11 cellular contexts compared by ENCODE assay signal in the genomic region with DNA sequence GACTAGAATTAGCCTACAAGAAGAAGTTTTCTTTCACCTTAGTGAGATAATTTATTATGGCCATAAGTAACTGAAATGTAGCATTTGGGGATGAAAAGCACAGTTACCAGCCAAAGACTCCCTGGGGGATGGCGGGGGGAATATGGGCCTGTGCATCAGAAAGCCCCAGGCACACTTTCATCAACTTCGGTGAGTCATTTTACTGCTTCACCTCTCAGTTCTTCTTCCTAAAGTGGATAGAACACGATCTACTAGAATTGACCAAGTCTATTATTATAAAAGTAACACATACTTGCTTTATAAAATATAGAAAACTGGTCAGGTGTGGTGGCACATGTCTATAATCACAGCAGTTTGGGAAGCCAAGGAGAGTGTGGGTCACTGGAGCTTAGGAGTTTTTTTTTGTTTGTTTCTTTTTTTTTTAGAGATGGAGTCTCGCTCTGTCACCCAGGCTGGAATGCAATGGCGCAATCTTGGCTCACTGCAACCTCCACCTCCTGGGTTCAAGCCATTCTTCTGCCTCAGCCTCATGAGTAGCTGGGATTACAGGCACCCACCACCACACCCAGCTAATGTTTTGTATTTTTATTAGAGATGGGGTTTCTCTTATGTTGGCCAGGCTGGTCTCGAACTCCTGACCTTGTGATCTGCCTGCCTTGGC.
DNase-seq lines count a peak whose midpoint lies in the region; ATAC-seq and TF ChIP-seq lines count a peak whose summit lies in the region.
"Had no signal": no experiment of that assay in that cellular context is flagged by ENCODE, and none has a peak within 500 bp of the region (broad histone marks: within the 10 kb centered on the region; RNA-seq: fewer than 3 reads in every experiment).

No MANE protein-coding gene starts in this region.

- H3K27ac Mint-ChIP-seq in Calu3 (ENCODE audit: unreplicated experiment): no peak overlapping the region

- H3K4me1 ChIP-seq in neuronal stem cell (ENCODE audit: control insufficient read depth in 2 of 2, insufficient read depth in 1 of 2, low read depth in 1 of 2, low read length in 2 of 2): peaks cover 0 to 9% of the 10 kb centered on the region in 2 donors
- H3K4me1 ChIP-seq: spleen had no signal

- peak; percentile 45 for DNase-seq in GM13977 (ENCODE audit: low spot score)
- peak; percentile 91 for DNase-seq in RPMI7951 (ENCODE audit: low read depth)
- no peak for DNase-seq in KBM-7
- no peak for DNase-seq in NCI-H526 (lab: John Stamatoyannopoulos, UW)
- DNase-seq in Calu3: no peak
- no peak for DNase-seq in neuronal stem cell (ENCODE audit: low spot score)
- DNase-seq: body of pancreas, spleen, transverse colon had no signal

- H3K18ac ChIP-seq in neuronal stem cell (ENCODE audit: low read length): no peak overlapping the region

- H2BK15ac ChIP-seq in neuronal stem cell (ENCODE audit: low read length): no peak overlapping the region

- intact Hi-C loops in Calu3 (cut with micrococcal nuclease; ENCODE audit: unreplicated experiment): no loop called here

- no peaks in the 10 kb centered on the region for H3K36me3 Mint-ChIP-seq in Calu3 (ENCODE audit: insufficient read depth, unreplicated experiment)

- peak; percentile 53 for ATAC-seq in HG02885 (IDR thresholded peaks at IDR 0.05; ENCODE audit: poor library complexity, unreplicated experiment)
- ATAC-seq: body of pancreas had no signal

- in situ Hi-C loops in GM13977 (cut with MboI; ENCODE audit: low pct_unique_long_range_greater_than_20kb, low sequenced_read_pairs, unreplicated experiment): no loop called here
- in situ Hi-C loops in KBM-7 (cut with MboI; ENCODE audit: low pct_unique_long_range_greater_than_20kb, low sequenced_read_pairs): no loop called here

- H2BK12ac ChIP-seq in neuronal stem cell (ENCODE audit: low read length): no peak overlapping the region

- TF ChIP-seq CTCF in GM13977 (IDR thresholded peaks at IDR 0.05; ENCODE audit: extremely low read depth, insufficient read depth, missing control alignments): no peak
- no peak for TF ChIP-seq CTCF in Calu3 (IDR thresholded peaks at IDR 0.05; ENCODE audit: unreplicated experiment)

- H4K8ac ChIP-seq in neuronal stem cell (ENCODE audit: low read depth, low read length): no peak overlapping the region

- H3K79me1 ChIP-seq in neuronal stem cell (ENCODE audit: low read depth, low read length): no peaks in the 10 kb centered on the region

- H3K9ac ChIP-seq in neuronal stem cell (ENCODE audit: low read depth, low read length, poor library complexity): no peak overlapping the region

- no CpG with 5 or more reads among the region's 6 CpGs for WGBS in neuronal stem cell (ENCODE audit: extremely low coverage in 2 of 2, insufficient read length in 2 of 2, insufficient replicate concordance in 1 of 2), 2 donors

- no peaks in the 10 kb centered on the region for H3K9me3 ChIP-seq in neuronal stem cell (replicated peaks in 1 of 2; ENCODE audit: control insufficient read depth in 2 of 2, insufficient read depth in 1 of 2, low read depth in 1 of 2, low read length in 2 of 2)
- H3K9me3 ChIP-seq: body of pancreas, spleen, transverse colon had no signal

- CTCF ChIA-PET in Calu3 (lab: Charles Lee): no interaction called here

- no TSS peak for BruUV-seq in Calu3 (replicated peaks; lab: Mats Ljungman, UMichigan)

- H3K27ac ChIP-seq in layer of hippocampus (ENCODE audit: low read depth, low read length) (peak overlapping the region; percentile 60), neuronal stem cell (replicated peaks; ENCODE audit: low read length) (no peak overlapping the region)
- H3K27ac ChIP-seq: body of pancreas, spleen had no signal

- H2BK5ac ChIP-seq in neuronal stem cell (ENCODE audit: low read length): no peak overlapping the region

- no peaks in the 10 kb centered on the region for H3K36me3 ChIP-seq in neuronal stem cell (replicated peaks in 1 of 2; ENCODE audit: control insufficient read depth in 2 of 2, insufficient read depth in 2 of 2, low read length in 2 of 2)
- H3K36me3 ChIP-seq: spleen, transverse colon had no signal

- H2BK120ac ChIP-seq in neuronal stem cell (ENCODE audit: low read depth, low read length): no peak overlapping the region

- H3K4me2 ChIP-seq in neuronal stem cell (ENCODE audit: insufficient read depth, low read length, poor library complexity, severe bottlenecking): no peak overlapping the region

- no peaks in the 10 kb centered on the region for H3K27me3 Mint-ChIP-seq in Calu3 (ENCODE audit: unreplicated experiment)

- peaks cover 26% of the 10 kb centered on the region for H3K4me1 Mint-ChIP-seq in Calu3 (ENCODE audit: low read depth, unreplicated experiment)

- no peak overlapping the region for H3K14ac ChIP-seq in neuronal stem cell (ENCODE audit: low read length)

- H2AK5ac ChIP-seq in neuronal stem cell (ENCODE audit: low read depth, low read length): no peak overlapping the region

- no peak overlapping the region for H3K23ac ChIP-seq in neuronal stem cell (ENCODE audit: low read depth, low read length, poor library complexity)

- H3K9me3 Mint-ChIP-seq in Calu3 (ENCODE audit: low read depth, unreplicated experiment): no peaks in the 10 kb centered on the region

- no peak overlapping the region for H4K91ac ChIP-seq in neuronal stem cell (ENCODE audit: low read depth, low read length, poor library complexity)

- H3K27me3 ChIP-seq in layer of hippocampus (ENCODE audit: control insufficient read depth, insufficient read depth, low read length): no peaks in the 10 kb centered on the region
- H3K27me3 ChIP-seq in neuronal stem cell (ENCODE audit: control insufficient read depth in 3 of 3, insufficient read depth in 3 of 3, low read depth in 1 of 3, low read length in 3 of 3): no peaks in the 10 kb centered on the region
- H3K27me3 ChIP-seq: body of pancreas, spleen, transverse colon had no signal

- no peak overlapping the region for H3K4me3 Mint-ChIP-seq in Calu3 (ENCODE audit: low read depth, unreplicated experiment)

- no peak overlapping the region for H3K4me3 ChIP-seq in neuronal stem cell (ENCODE audit: low read length in 2 of 2)
- H3K4me3 ChIP-seq: body of pancreas, spleen, transverse colon had no signal

- no peak overlapping the region for H3K4ac ChIP-seq in neuronal stem cell (ENCODE audit: low read length)

- no peak overlapping the region for H2AFZ ChIP-seq in neuronal stem cell (ENCODE audit: low read length)

Comparison
In these comparisons a context has a peak if more than half of its experiments do, and no peak if none do; other contexts are left out.
1. DNase-seq: peak in GM13977 (single experiment) and RPMI7951 (single experiment); none in KBM-7 (single experiment), NCI-H526 (0 of 2), Calu3 (single experiment) and neuronal stem cell (single experiment).